Comparison of ENCODE assay signal across 1 cellular context in genomic region chr22:41048791-41049717, GRCh38.
TF ChIP-seq lines count a peak whose summit lies in the region.

No MANE protein-coding gene starts in this region.

TF ChIP-seq in K562, 482 proteins besides CTCF, POLR2A, EP300 and RAD21 (continued from another document):
- TF ChIP-seq SETDB1 (IDR thresholded peaks at IDR 0.05; ENCODE audit: low read length) = no peak
- TF ChIP-seq E2F4 (CRISPR knock-in tag; IDR thresholded peaks at IDR 0.05; ENCODE audit: low read depth) = no peak
- TF ChIP-seq ZNF76 (CRISPR knock-in tag; IDR thresholded peaks at IDR 0.05; ENCODE audit: borderline replicate concordance) = no peak
- no peak for TF ChIP-seq PTBP1 (IDR thresholded peaks at IDR 0.05; ENCODE audit: low read depth, low read length)
- no peak for TF ChIP-seq ZNF586 (CRISPR knock-in tag; conservative IDR thresholded peaks at IDR 0.05)
- no peak for TF ChIP-seq SPI1 (IDR thresholded peaks at IDR 0.05; ENCODE audit: borderline replicate concordance, low read depth, low read length)
- TF ChIP-seq NUFIP1 (IDR thresholded peaks at IDR 0.05; ENCODE audit: partially characterized antibody) = no peak
- TF ChIP-seq ZNF395 (CRISPR knock-in tag; IDR thresholded peaks at IDR 0.05) = no peak
- TF ChIP-seq PPARD (CRISPR knock-in tag; IDR thresholded peaks at IDR 0.05) = no peak
- no peak for TF ChIP-seq BRD4 (IDR thresholded peaks at IDR 0.05)
- no peak for TF ChIP-seq GABPA (tag; conservative IDR thresholded peaks at IDR 0.05; ENCODE audit: low read depth)
- TF ChIP-seq BCOR (IDR thresholded peaks at IDR 0.05) = no peak
- no peak for TF ChIP-seq TBP (optimal IDR thresholded peaks at IDR 0.05; ENCODE audit: low read depth, low read length)
- no peak for TF ChIP-seq RBM15 (IDR thresholded peaks at IDR 0.05; ENCODE audit: insufficient read depth, low read length)
- peak; percentile 53; the same call in 1 of the 2 replicates for TF ChIP-seq L3MBTL2 (IDR thresholded peaks at IDR 0.05)
- no peak for TF ChIP-seq GTF2E2 (tag; IDR thresholded peaks at IDR 0.05)
- 0 out of 4 replicates have a peak, but pooled peaks of 1 of the 2 experiments have one; percentile 4 for TF ChIP-seq FOXK2 (conservative IDR thresholded peaks at IDR 0.05 in 1 of 2, IDR thresholded peaks at IDR 0.05 in 1 of 2; ENCODE audit: low read depth in 2 of 2)
- TF ChIP-seq SAFB2 (IDR thresholded peaks at IDR 0.05; ENCODE audit: borderline replicate concordance, low read depth, low read length, severe bottlenecking) = no peak
- TF ChIP-seq AFF1 (IDR thresholded peaks at IDR 0.05; ENCODE audit: low read depth in 1 of 2, partially characterized antibody in 2 of 2) = peak in 1 of 2 experiments; percentile 73
- no peak for TF ChIP-seq ZNF174 (CRISPR knock-in tag; IDR thresholded peaks at IDR 0.05)
- TF ChIP-seq STAT5B (CRISPR knock-in tag; IDR thresholded peaks at IDR 0.05) = no peak
- TF ChIP-seq NFIX (CRISPR knock-in tag; IDR thresholded peaks at IDR 0.05; ENCODE audit: low read depth) = no peak
- no peak for TF ChIP-seq ZNF354B (CRISPR knock-in tag; IDR thresholded peaks at IDR 0.05)
- no peak for TF ChIP-seq GTF2A2 (tag; IDR thresholded peaks at IDR 0.05)
- no peak for TF ChIP-seq TRIM28 (IDR thresholded peaks at IDR 0.05)
- no peak for TF ChIP-seq MTA3 (IDR thresholded peaks at IDR 0.05; ENCODE audit: borderline replicate concordance)
- no peak for TF ChIP-seq DPF2 (IDR thresholded peaks at IDR 0.05)
- TF ChIP-seq ZNF592 (IDR thresholded peaks at IDR 0.05) = 0 out of 2 replicates have a peak, but pooled peaks have one; percentile 16
- TF ChIP-seq MAFG (tag; conservative IDR thresholded peaks at IDR 0.05) = no peak
- TF ChIP-seq SRF (CRISPR knock-in tag; IDR thresholded peaks at IDR 0.05) = no peak
- no peak for TF ChIP-seq ZNF740 (CRISPR knock-in tag; IDR thresholded peaks at IDR 0.05)
- TF ChIP-seq ZNF740 (tag; IDR thresholded peaks at IDR 0.05) = no peak
- no peak for TF ChIP-seq TBL1XR1 (IDR thresholded peaks at IDR 0.05; ENCODE audit: low read length in 2 of 2)
- no peak for TF ChIP-seq KAT2B (IDR thresholded peaks at IDR 0.05; ENCODE audit: low read depth, low read length)
